Comparison of ENCODE assay signal across 8 cellular contexts in the genomic region with DNA sequence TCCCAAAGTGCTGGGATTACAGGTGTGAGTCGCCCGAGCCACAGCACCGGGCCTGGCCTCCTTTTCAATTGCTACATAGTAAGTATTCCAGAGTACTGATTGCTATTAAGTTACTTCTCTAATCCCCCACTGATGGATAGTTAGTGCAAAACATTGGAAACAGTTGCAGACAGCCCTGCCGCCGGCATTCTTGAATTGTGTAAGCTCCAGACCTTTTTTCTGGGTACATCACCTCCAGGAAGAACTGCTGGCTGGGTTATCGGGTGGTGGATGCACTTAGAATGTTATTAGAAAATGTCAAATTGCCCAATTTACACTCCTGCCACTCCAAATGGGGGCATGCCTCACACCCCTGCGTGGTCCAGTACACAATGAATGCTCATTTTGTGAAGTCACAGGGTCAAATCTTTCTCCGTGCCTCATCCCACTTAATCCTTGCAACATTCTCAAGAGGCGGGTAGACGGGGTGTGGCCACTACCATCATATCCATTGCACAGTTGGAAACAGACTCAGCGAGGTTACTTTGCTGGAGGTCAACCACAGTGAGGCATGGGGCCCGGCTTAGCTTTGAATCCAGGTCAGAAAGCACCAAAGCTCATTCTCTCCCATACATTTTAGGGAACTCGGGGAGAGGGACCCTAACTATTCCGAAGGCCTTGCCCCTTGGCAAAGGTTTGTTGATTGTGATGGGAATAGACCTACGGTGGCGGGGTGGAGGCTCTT. TPM values are rescaled to one million over a fixed set of nuclear protein-coding genes. Genes with fewer than 3 reads are reported as not detected.
DNase-seq lines count a peak whose midpoint lies in the region; ATAC-seq, FAIRE-seq and TF ChIP-seq lines count a peak whose summit lies in the region.

No MANE protein-coding gene starts in this region.

- H3K9me2 ChIP-seq in MM.1S (replicated peaks; ENCODE audit: insufficient read depth, low read length), result no peaks in the 10 kb centered on the region

- H3K27ac Mint-ChIP-seq in Caco-2 (ENCODE audit: unreplicated experiment) (peak overlapping the region; percentile 88), neural crest cell (ENCODE audit: unreplicated experiment) (no peak overlapping the region)

- TF ChIP-seq CTCF in Caco-2 (IDR thresholded peaks at IDR 0.05; ENCODE audit: insufficient read depth in 1 of 2, low read depth in 1 of 2, low read length in 1 of 2, severe bottlenecking in 1 of 2, unreplicated experiment in 1 of 2), result no peak
- TF ChIP-seq CTCF in MM.1S (IDR thresholded peaks at IDR 0.05; ENCODE audit: low read length), result no peak
- TF ChIP-seq CTCF in cardiac fibroblast (IDR thresholded peaks at IDR 0.05; ENCODE audit: low read depth, low read length), result no peak
- TF ChIP-seq CTCF in neural crest cell (conservative IDR thresholded peaks at IDR 0.05), result no peak

- no TSS peak for BruUV-seq in Caco-2 (replicated peaks; lab: Mats Ljungman, UMichigan)

- H3F3A ChIP-seq in MM.1S (ENCODE audit: insufficient read depth, low read length), result peaks cover 14% of the 10 kb centered on the region

- no peak for FAIRE-seq in GM19239 (lab: Jason Lieb, UNC)

- peak overlapping the region; percentile 39 for H3K4me3 ChIP-seq in Caco-2 (ENCODE audit: low read depth, low read length)
- peak overlapping the region; percentile 47 for H3K4me3 ChIP-seq in MM.1S (ENCODE audit: low read length)
- H3K4me3 ChIP-seq in cardiac fibroblast (replicated peaks in 1 of 2; ENCODE audit: low read depth in 2 of 2, low read length in 2 of 2), result peak overlapping the region; percentile 37 to 44

- H3K36me3 ChIP-seq in Caco-2 (ENCODE audit: control insufficient read depth, insufficient read depth, low read length) (peaks cover 1% of the 10 kb centered on the region; the same call in 1 of the 2 replicates), MM.1S (replicated peaks; ENCODE audit: insufficient read depth, low read length) (no peaks in the 10 kb centered on the region)

- CTCF ChIA-PET in Caco-2 (lab: Charles Lee), result interaction anchor here (0.9 to 2.1 kb wide), 5 partner anchors 17 to 176 kb away, joined by 3 to 13 read pairs (median 4); a partner anchor contains a TSS

- H3K79me2 ChIP-seq in MM.1S (ENCODE audit: low read length), result peaks cover 35% of the 10 kb centered on the region

- peaks cover 22% of the 10 kb centered on the region for H4K20me1 ChIP-seq in MM.1S (ENCODE audit: insufficient read depth, low read length)

- H3K4me1 Mint-ChIP-seq in Caco-2 (ENCODE audit: low read depth, unreplicated experiment) (peaks cover 27% of the 10 kb centered on the region), neural crest cell (peaks cover 44% of the 10 kb centered on the region)

- no peaks in the 10 kb centered on the region for H3K9me3 ChIP-seq in Caco-2
- no peaks in the 10 kb centered on the region for H3K9me3 ChIP-seq in MM.1S (replicated peaks; ENCODE audit: insufficient read depth, low read length)

- H3K9ac ChIP-seq in MM.1S (ENCODE audit: low read length), result peak overlapping the region; percentile 14; the same call in 1 of the 2 replicates

- H3K36me3 Mint-ChIP-seq in Caco-2 (ENCODE audit: insufficient read depth, unreplicated experiment), result peaks cover 48% of the 10 kb centered on the region
- peaks cover 17% of the 10 kb centered on the region for H3K36me3 Mint-ChIP-seq in neural crest cell (ENCODE audit: low read depth)

- peak overlapping the region; percentile 75 for H3K4me2 ChIP-seq in MM.1S (ENCODE audit: low read depth, low read length)

- no peak overlapping the region for H3K27ac ChIP-seq in MM.1S (ENCODE audit: low read length)

- H3K4me1 ChIP-seq in Caco-2 (peaks cover 15% of the 10 kb centered on the region), MM.1S (ENCODE audit: low read length) (peaks cover 4% of the 10 kb centered on the region; the same call in 1 of the 2 replicates)

- no peaks in the 10 kb centered on the region for H3K27me3 Mint-ChIP-seq in Caco-2 (ENCODE audit: insufficient read depth, unreplicated experiment)
- H3K27me3 Mint-ChIP-seq in neural crest cell (ENCODE audit: low read depth), result peaks cover 13% of the 10 kb centered on the region

- ATAC-seq in HG03175 (IDR thresholded peaks at IDR 0.05; ENCODE audit: unreplicated experiment), result no peak

- no peak for DNase-seq in Caco-2
- DNase-seq in MM.1S, result no peak
- peak; percentile 36 to 40 for DNase-seq in cardiac fibroblast (ENCODE audit: low read depth in 2 of 2)
- no peak for DNase-seq in neural crest cell (ENCODE audit: low read depth, low spot score)
- DNase-seq in GM19239 (ENCODE audit: insufficient read length, low spot score), result no peak
- DNase-seq in kidney glomerular epithelial cell (lab: John Stamatoyannopoulos, UW), result no peak
- DNase-seq in NCI-H748 (lab: John Stamatoyannopoulos, UW; ENCODE audit: unreplicated experiment), result no peak

- peak overlapping the region; percentile 76; the same call in 1 of the 2 replicates for H2AFZ ChIP-seq in MM.1S (ENCODE audit: low read length)

- H3K4me3 Mint-ChIP-seq in Caco-2 (ENCODE audit: unreplicated experiment) (peak overlapping the region; percentile 85), neural crest cell (peak overlapping the region; percentile 89)

- H3K27me3 ChIP-seq in Caco-2 (replicated peaks; ENCODE audit: control insufficient read depth, insufficient read depth, low read length) (no peaks in the 10 kb centered on the region), MM.1S (replicated peaks; ENCODE audit: insufficient read depth, low read length) (no peaks in the 10 kb centered on the region)

- no peaks in the 10 kb centered on the region for H3K9me3 Mint-ChIP-seq in Caco-2 (ENCODE audit: unreplicated experiment)
- H3K9me3 Mint-ChIP-seq in neural crest cell, result no peaks in the 10 kb centered on the region

- intact Hi-C loops in Caco-2 (cut with micrococcal nuclease; ENCODE audit: unreplicated experiment), result loop anchor here (2.0 kb wide), 1 partner anchor 19 kb away; no protein-coding TSS in a partner anchor

- POLR2A ChIA-PET in Caco-2 (lab: Charles Lee), result interaction anchor here (0.8 to 1.3 kb wide), 2 partner anchors 97 to 177 kb away, joined by 3 to 6 read pairs; a partner anchor contains a TSS

RNA-seq across cellular contexts. Expression of a gene that starts 1.0 kb away (rescaled TPM):
- total RNA-seq in Caco-2 (2022), result 27.4 and 30.9 TPM in 2 replicates
- 43.3 and 45.4 TPM in 2 replicates for total RNA-seq in neural crest cell

RNA-seq across cellular contexts. Expression of a gene that starts 58.6 kb away (rescaled TPM):
- total RNA-seq in Caco-2 (2022) (47.6 and 54.6 TPM in 2 replicates), neural crest cell (219 and 223 TPM in 2 replicates)

Comparison
In these comparisons a context has a peak if more than half of its experiments do, and no peak if none do; other contexts are left out.
1. DNase-seq: peak in cardiac fibroblast (2 of 2); none in Caco-2 (0 of 2), MM.1S (single experiment), neural crest cell (single experiment), GM19239 (single experiment), kidney glomerular epithelial cell (single experiment) and NCI-H748 (single experiment).
2. Peak in every context shown above with its lines, with median percentiles within 50 percentile points of each other: H3K4me3 ChIP-seq.